Comparison of ENCODE assay signal across 21 cellular contexts in the genomic region with DNA sequence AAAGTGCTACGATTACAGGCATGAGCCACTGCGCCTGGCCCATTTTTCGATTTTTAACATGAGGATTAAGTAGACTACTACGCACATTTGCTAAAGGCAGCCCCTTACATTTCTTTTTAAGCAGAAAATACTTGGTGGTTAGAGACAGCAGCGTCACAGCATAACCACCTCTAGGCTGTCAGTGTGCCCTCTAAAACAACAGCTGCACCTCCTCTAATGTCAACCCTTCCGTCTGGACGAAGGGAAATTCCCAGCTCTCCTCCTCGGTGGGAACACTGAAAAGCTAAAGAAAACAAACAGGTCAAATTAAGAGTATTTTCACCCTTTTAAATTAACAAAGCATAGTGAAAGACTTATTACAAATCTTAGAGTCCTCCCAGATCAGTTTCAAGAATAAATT. TPM values are rescaled to one million over a fixed set of nuclear protein-coding genes. Genes with fewer than 3 reads are reported as not detected.
"Had no signal": no experiment of that assay in that cellular context is flagged by ENCODE, and none has a peak within 500 bp of the region (broad histone marks: within the 10 kb centered on the region; RNA-seq: fewer than 3 reads in every experiment).

No MANE protein-coding gene starts in this region.

- H3K9me3 ChIP-seq: psoas muscle had no signal

- H3K4me3 Mint-ChIP-seq: activated CD8-positive, alpha-beta memory T cell treated with anti-CD3 and anti-CD28 coated beads, Interleukin-2, amount 10 ng/mL, durations not matched to agents 7 days and 5 days; activated naive CD8-positive, alpha-beta T cell treated with anti-CD3 and anti-CD28 coated beads, Interleukin-2, amount 10 ng/mL, durations not matched to agents 7 days and 5 days; activated T-helper 17 cell treated with anti-CD3 and anti-CD28 coated beads, Interleukin-2, amount 50 U/mL, for 72 hours; immature natural killer cell; memory B cell; natural killer cell; stimulated activated memory B cell treated with anti-CD40 and anti-IgM and Interleukin-4, amounts not matched to agents 10 μg/mL and 1 μg/mL and 100 μg/mL, for 72 hours had no signal

- H3K36me3 ChIP-seq: spleen had no signal

- DNase-seq: activated CD4-positive, alpha-beta T cell treated with anti-CD3 and anti-CD28 coated beads, Interleukin-2, amount 50 U/mL, for 48 hours; activated CD8-positive, alpha-beta memory T cell treated with anti-CD3 and anti-CD28 coated beads, Interleukin-2, amount 10 ng/mL, durations not matched to agents 7 days and 5 days; activated naive CD4-positive, alpha-beta T cell treated with Interleukin-2 at 50 U/mL for 16 hours; activated naive CD8-positive, alpha-beta T cell treated with anti-CD3 and anti-CD28 coated beads, Interleukin-2, amount 10 ng/mL, durations not matched to agents 7 days and 5 days; amygdala; effector CD8-positive, alpha-beta T cell; immature natural killer cell; kidney glomerular epithelial cell; natural killer cell; psoas muscle; right cardiac atrium; spleen; stimulated activated CD4-positive, alpha-beta T cell treated with anti-CD3 and anti-CD28 coated beads, Interleukin-4, amount 100 ng/mL, for 4 hours; T-helper 2 cell had no signal

- H3K27ac Mint-ChIP-seq: activated CD8-positive, alpha-beta memory T cell treated with anti-CD3 and anti-CD28 coated beads, Interleukin-2, amount 10 ng/mL, durations not matched to agents 7 days and 5 days; activated naive CD8-positive, alpha-beta T cell treated with anti-CD3 and anti-CD28 coated beads, Interleukin-2, amount 10 ng/mL, durations not matched to agents 7 days and 5 days; activated T-helper 17 cell treated with anti-CD3 and anti-CD28 coated beads, Interleukin-2, amount 50 U/mL, for 72 hours; immature natural killer cell; memory B cell; natural killer cell; stimulated activated memory B cell treated with anti-CD40 and anti-IgM and Interleukin-4, amounts not matched to agents 10 μg/mL and 1 μg/mL and 100 μg/mL, for 72 hours had no signal

- H3K27me3 ChIP-seq: spleen had no signal

- H3K36me3 Mint-ChIP-seq: activated CD8-positive, alpha-beta memory T cell treated with anti-CD3 and anti-CD28 coated beads, Interleukin-2, amount 10 ng/mL, durations not matched to agents 7 days and 5 days; activated naive CD8-positive, alpha-beta T cell treated with anti-CD3 and anti-CD28 coated beads, Interleukin-2, amount 10 ng/mL, durations not matched to agents 7 days and 5 days; memory B cell; natural killer cell; stimulated activated memory B cell treated with anti-CD40 and anti-IgM and Interleukin-4, amounts not matched to agents 10 μg/mL and 1 μg/mL and 100 μg/mL, for 72 hours had no signal

- H3K4me1 Mint-ChIP-seq: activated CD8-positive, alpha-beta memory T cell treated with anti-CD3 and anti-CD28 coated beads, Interleukin-2, amount 10 ng/mL, durations not matched to agents 7 days and 5 days; activated naive CD8-positive, alpha-beta T cell treated with anti-CD3 and anti-CD28 coated beads, Interleukin-2, amount 10 ng/mL, durations not matched to agents 7 days and 5 days; activated T-helper 17 cell treated with anti-CD3 and anti-CD28 coated beads, Interleukin-2, amount 50 U/mL, for 72 hours; immature natural killer cell; memory B cell; natural killer cell; stimulated activated memory B cell treated with anti-CD40 and anti-IgM and Interleukin-4, amounts not matched to agents 10 μg/mL and 1 μg/mL and 100 μg/mL, for 72 hours had no signal

- H3K27ac ChIP-seq: psoas muscle, spleen had no signal

- H3K9me3 Mint-ChIP-seq: activated T-helper 17 cell treated with anti-CD3 and anti-CD28 coated beads, Interleukin-2, amount 50 U/mL, for 72 hours; immature natural killer cell; memory B cell; natural killer cell; stimulated activated memory B cell treated with anti-CD40 and anti-IgM and Interleukin-4, amounts not matched to agents 10 μg/mL and 1 μg/mL and 100 μg/mL, for 72 hours had no signal

- ATAC-seq: activated CD8-positive, alpha-beta memory T cell treated with anti-CD3 and anti-CD28 coated beads, Interleukin-2, amount 10 ng/mL, durations not matched to agents 7 days and 5 days; activated T-helper 17 cell treated with anti-CD3 and anti-CD28 coated beads, Interleukin-2, amount 50 U/mL, for 72 hours; esophagus mucosa; natural killer cell; right cardiac atrium; stimulated activated memory B cell treated with anti-CD40 and anti-IgM and Interleukin-4, amounts not matched to agents 10 μg/mL and 1 μg/mL and 100 μg/mL, for 72 hours had no signal

- H3K4me1 ChIP-seq: psoas muscle, spleen had no signal

- H3K27me3 Mint-ChIP-seq: activated CD8-positive, alpha-beta memory T cell treated with anti-CD3 and anti-CD28 coated beads, Interleukin-2, amount 10 ng/mL, durations not matched to agents 7 days and 5 days; activated T-helper 17 cell treated with anti-CD3 and anti-CD28 coated beads, Interleukin-2, amount 50 U/mL, for 72 hours; memory B cell; stimulated activated memory B cell treated with anti-CD40 and anti-IgM and Interleukin-4, amounts not matched to agents 10 μg/mL and 1 μg/mL and 100 μg/mL, for 72 hours had no signal

- H3K4me3 ChIP-seq: psoas muscle, spleen had no signal

RNA-seq across cellular contexts. Expression of gene ATOH7, which starts 52.1 kb away (rescaled TPM):
- total RNA-seq: activated CD8-positive, alpha-beta memory T cell treated with anti-CD3 and anti-CD28 coated beads, Interleukin-2, amount 10 ng/mL, durations not matched to agents 7 days and 5 days; activated naive CD8-positive, alpha-beta T cell treated with anti-CD3 and anti-CD28 coated beads, Interleukin-2, amount 10 ng/mL, durations not matched to agents 7 days and 5 days; activated T-helper 17 cell treated with anti-CD3 and anti-CD28 coated beads, Interleukin-2, amount 50 U/mL, for 72 hours; esophagus mucosa; mucosa of gallbladder; natural killer cell; omental fat pad; psoas muscle; right cardiac atrium; spleen; ureter had no signal
- polyA plus RNA-seq: immature natural killer cell had no signal
